Comparison of ENCODE assay signal across 19 cellular contexts in the genomic region with DNA sequence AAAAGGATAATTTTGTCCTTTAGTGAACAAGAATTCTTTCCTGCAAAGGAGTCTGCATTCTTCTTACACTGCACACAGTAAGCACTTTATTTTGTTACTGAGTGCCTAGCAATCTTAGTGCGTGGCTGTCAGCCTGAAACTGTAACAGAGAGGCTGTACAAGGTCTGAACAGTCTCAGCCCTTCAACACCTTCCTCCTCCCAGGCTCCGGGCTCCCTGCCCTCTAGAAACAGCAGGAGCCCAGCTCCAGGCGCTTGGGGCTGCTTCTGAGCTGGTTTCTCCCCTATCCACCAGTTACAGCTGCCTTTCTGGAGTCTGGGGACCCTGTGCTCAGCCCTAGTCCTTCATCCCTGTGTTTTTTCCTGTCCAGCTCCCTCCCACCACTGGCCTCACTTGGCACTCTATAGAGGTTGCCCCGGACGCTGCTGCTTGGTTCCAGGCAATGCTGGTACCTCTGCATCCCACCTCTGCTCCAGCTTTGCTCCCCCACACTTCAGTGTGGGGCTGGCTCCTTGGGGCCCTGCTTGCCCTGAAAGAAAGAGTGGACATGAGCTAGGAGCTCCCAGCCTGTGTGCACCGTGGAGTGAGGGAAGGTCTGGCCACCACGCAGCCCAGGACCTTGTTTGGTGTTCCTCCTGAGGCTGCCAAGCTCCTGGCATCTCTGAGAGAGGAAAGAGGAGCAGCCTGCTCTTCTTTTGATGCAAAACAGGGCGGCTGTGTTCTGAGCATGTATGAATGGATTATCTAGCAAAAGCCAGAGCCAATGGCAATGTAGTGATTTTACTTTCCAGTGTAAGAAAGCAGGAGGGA.
DNase-seq lines count a peak whose midpoint lies in the region; ATAC-seq and TF ChIP-seq lines count a peak whose summit lies in the region.
"Had no signal": no experiment of that assay in that cellular context is flagged by ENCODE, and none has a peak within 500 bp of the region (broad histone marks: within the 10 kb centered on the region; RNA-seq: fewer than 3 reads in every experiment).

No MANE protein-coding gene starts in this region.

- no peak overlapping the region for H3K4me3 ChIP-seq in rectal smooth muscle tissue (ENCODE audit: low read length)
- H3K4me3 ChIP-seq: adrenal gland, K562, spleen had no signal

- H3K4me3 Mint-ChIP-seq in WTC11 = no peak overlapping the region
- H3K4me3 Mint-ChIP-seq: activated T-cell treated with anti-CD3 and anti-CD28 coated beads, Interleukin-2, amount 50 U/mL, for 24 hours; B cell had no signal

- DNase-seq in Ammon's horn (ENCODE audit: low spot score) = peak; percentile 50
- no peak for DNase-seq in WTC11 (ENCODE audit: low spot score)
- no peak for DNase-seq in left cardiac atrium
- no peak for DNase-seq in DMS79 (lab: John Stamatoyannopoulos, UW)
- DNase-seq in middle frontal gyrus (ENCODE audit: extremely low spot score, low spot score) = no peak
- no peak for DNase-seq in GM10266 (ENCODE audit: extremely low spot score)
- DNase-seq: activated CD4-positive, alpha-beta T cell treated with anti-CD3 and anti-CD28 coated beads for 1 hour; activated T-cell treated with anti-CD3 and anti-CD28 coated beads, Interleukin-2, amount 50 U/mL, for 24 hours; adrenal gland; DMS153; effector CD4-positive, alpha-beta T cell; foreskin melanocyte; NCI-H446 treated with DMSO at 0.1 percent for 48 hours; spleen; trophoblast cell had no signal

- intact Hi-C loops in left cardiac atrium (cut with DNase I) = no loop called here

- no peak overlapping the region for H3K9ac ChIP-seq in rectal smooth muscle tissue (ENCODE audit: low read length)

- ATAC-seq in WTC11 (peak; percentile 29), left cardiac atrium (peak; percentile 66 to 73), GM19023 (IDR thresholded peaks at IDR 0.05; ENCODE audit: unreplicated experiment) (no peak)
- ATAC-seq: K562 had no signal

- peaks cover 10% of the 10 kb centered on the region for H3K36me3 Mint-ChIP-seq in WTC11

- 0 out of 2 replicates have a peak, but pooled peaks cover 5% of the 10 kb centered on the region for H3K9me3 Mint-ChIP-seq in WTC11
- H3K9me3 Mint-ChIP-seq: activated T-cell treated with anti-CD3 and anti-CD28 coated beads, Interleukin-2, amount 50 U/mL, for 24 hours had no signal

- TF ChIP-seq CTCF in WTC11 (IDR thresholded peaks at IDR 0.05) = no peak
- TF ChIP-seq CTCF in GM10266 (IDR thresholded peaks at IDR 0.05; ENCODE audit: control insufficient read depth, insufficient read depth, low read depth, missing control alignments) = no peak

- H3K27ac Mint-ChIP-seq in WTC11 = peak overlapping the region; percentile 77; the same call in 1 of the 2 replicates
- H3K27ac Mint-ChIP-seq: activated T-cell treated with anti-CD3 and anti-CD28 coated beads, Interleukin-2, amount 50 U/mL, for 24 hours; B cell had no signal

- POLR2A ChIA-PET in WTC11 (lab: Charles Lee) = no interaction called here

- no peaks in the 10 kb centered on the region for H3K27me3 Mint-ChIP-seq in WTC11 (ENCODE audit: low read depth)

- H3K4me1 ChIP-seq in rectal smooth muscle tissue (ENCODE audit: control insufficient read depth, insufficient read depth, low read length) = peaks cover 10% of the 10 kb centered on the region
- H3K4me1 ChIP-seq: adrenal gland, spleen had no signal

- H3K36me3 ChIP-seq in rectal smooth muscle tissue (ENCODE audit: control insufficient read depth, insufficient read depth, low read length) = no peaks in the 10 kb centered on the region
- H3K36me3 ChIP-seq: adrenal gland, spleen had no signal

- CTCF ChIA-PET in WTC11 (lab: Charles Lee) = interaction anchor here (0.9 to 3.0 kb wide), 8 partner anchors 11 to 401 kb away, joined by 3 to 10 read pairs (median 5); no protein-coding TSS in a partner anchor

- peaks cover 19% of the 10 kb centered on the region for H3K4me1 Mint-ChIP-seq in WTC11
- H3K4me1 Mint-ChIP-seq: B cell had no signal

- no peaks in the 10 kb centered on the region for H3K27me3 ChIP-seq in rectal smooth muscle tissue (ENCODE audit: control insufficient read depth, insufficient read depth, low read length)
- H3K27me3 ChIP-seq: adrenal gland had no signal

- H3K27ac ChIP-seq in rectal smooth muscle tissue (ENCODE audit: low read depth, low read length) = peak overlapping the region; percentile 42
- H3K27ac ChIP-seq: adrenal gland, spleen had no signal

TF ChIP-seq in WTC11, 78 proteins besides CTCF, POLR2A, EP300 and RAD21 (continues in another document):
- TF ChIP-seq ZNF671 (CRISPR knock-in tag; IDR thresholded peaks at IDR 0.05) = no peak
- TF ChIP-seq, protein P1, sequence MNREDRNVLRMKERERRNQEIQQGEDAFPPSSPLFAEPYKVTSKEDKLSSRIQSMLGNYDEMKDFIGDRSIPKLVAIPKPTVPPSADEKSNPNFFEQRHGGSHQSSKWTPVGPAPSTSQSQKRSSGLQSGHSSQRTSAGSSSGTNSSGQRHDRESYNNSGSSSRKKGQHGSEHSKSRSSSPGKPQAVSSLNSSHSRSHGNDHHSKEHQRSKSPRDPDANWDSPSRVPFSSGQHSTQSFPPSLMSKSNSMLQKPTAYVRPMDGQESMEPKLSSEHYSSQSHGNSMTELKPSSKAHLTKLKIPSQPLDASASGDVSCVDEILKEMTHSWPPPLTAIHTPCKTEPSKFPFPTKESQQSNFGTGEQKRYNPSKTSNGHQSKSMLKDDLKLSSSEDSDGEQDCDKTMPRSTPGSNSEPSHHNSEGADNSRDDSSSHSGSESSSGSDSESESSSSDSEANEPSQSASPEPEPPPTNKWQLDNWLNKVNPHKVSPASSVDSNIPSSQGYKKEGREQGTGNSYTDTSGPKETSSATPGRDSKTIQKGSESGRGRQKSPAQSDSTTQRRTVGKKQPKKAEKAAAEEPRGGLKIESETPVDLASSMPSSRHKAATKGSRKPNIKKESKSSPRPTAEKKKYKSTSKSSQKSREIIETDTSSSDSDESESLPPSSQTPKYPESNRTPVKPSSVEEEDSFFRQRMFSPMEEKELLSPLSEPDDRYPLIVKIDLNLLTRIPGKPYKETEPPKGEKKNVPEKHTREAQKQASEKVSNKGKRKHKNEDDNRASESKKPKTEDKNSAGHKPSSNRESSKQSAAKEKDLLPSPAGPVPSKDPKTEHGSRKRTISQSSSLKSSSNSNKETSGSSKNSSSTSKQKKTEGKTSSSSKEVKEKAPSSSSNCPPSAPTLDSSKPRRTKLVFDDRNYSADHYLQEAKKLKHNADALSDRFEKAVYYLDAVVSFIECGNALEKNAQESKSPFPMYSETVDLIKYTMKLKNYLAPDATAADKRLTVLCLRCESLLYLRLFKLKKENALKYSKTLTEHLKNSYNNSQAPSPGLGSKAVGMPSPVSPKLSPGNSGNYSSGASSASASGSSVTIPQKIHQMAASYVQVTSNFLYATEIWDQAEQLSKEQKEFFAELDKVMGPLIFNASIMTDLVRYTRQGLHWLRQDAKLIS (CRISPR knock-in tag; IDR thresholded peaks at IDR 0.05; ENCODE audit: borderline replicate concordance) = no peak
- TF ChIP-seq FOXP1 (CRISPR knock-in tag; IDR thresholded peaks at IDR 0.05; ENCODE audit: borderline replicate concordance) = no peak
- TF ChIP-seq ETV6 (CRISPR knock-in tag; IDR thresholded peaks at IDR 0.05) = no peak
- no peak for TF ChIP-seq FOXJ3 (CRISPR knock-in tag; IDR thresholded peaks at IDR 0.05; ENCODE audit: borderline replicate concordance)
- no peak for TF ChIP-seq NFYB (CRISPR knock-in tag; conservative IDR thresholded peaks at IDR 0.05; ENCODE audit: low read depth)
- TF ChIP-seq, protein P2, sequence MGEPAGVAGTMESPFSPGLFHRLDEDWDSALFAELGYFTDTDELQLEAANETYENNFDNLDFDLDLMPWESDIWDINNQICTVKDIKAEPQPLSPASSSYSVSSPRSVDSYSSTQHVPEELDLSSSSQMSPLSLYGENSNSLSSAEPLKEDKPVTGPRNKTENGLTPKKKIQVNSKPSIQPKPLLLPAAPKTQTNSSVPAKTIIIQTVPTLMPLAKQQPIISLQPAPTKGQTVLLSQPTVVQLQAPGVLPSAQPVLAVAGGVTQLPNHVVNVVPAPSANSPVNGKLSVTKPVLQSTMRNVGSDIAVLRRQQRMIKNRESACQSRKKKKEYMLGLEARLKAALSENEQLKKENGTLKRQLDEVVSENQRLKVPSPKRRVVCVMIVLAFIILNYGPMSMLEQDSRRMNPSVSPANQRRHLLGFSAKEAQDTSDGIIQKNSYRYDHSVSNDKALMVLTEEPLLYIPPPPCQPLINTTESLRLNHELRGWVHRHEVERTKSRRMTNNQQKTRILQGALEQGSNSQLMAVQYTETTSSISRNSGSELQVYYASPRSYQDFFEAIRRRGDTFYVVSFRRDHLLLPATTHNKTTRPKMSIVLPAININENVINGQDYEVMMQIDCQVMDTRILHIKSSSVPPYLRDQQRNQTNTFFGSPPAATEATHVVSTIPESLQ (CRISPR knock-in tag; IDR thresholded peaks at IDR 0.05) = no peak
- TF ChIP-seq, protein P3, sequence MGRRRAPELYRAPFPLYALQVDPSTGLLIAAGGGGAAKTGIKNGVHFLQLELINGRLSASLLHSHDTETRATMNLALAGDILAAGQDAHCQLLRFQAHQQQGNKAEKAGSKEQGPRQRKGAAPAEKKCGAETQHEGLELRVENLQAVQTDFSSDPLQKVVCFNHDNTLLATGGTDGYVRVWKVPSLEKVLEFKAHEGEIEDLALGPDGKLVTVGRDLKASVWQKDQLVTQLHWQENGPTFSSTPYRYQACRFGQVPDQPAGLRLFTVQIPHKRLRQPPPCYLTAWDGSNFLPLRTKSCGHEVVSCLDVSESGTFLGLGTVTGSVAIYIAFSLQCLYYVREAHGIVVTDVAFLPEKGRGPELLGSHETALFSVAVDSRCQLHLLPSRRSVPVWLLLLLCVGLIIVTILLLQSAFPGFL (CRISPR knock-in tag; IDR thresholded peaks at IDR 0.05; ENCODE audit: borderline replicate concordance) = no peak
- TF ChIP-seq TEAD1 (CRISPR knock-in tag; IDR thresholded peaks at IDR 0.05) = no peak
